10 cellular contexts compared by ENCODE assay signal in the genomic region with DNA sequence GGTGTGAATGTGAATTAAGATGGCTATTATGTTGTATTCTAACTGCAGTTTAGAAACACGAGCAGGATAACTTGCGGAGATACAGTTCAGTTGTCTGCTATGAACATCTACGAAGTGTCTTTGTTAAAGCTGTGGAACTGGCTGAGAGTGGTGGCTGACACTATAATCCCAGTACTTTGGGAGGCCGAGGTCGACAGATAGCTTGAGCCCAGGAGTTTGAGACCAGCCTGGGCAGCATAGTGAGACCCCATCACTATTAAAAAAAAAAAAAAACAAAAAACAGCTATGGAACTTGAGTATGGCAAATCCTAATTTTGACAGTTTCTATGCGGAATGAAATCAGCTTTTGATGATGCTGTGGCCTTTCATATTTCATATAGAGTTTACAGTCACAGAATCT. TPM values are rescaled to one million over a fixed set of nuclear protein-coding genes. Genes with fewer than 3 reads are reported as not detected.
DNase-seq lines count a peak whose midpoint lies in the region; ATAC-seq and TF ChIP-seq lines count a peak whose summit lies in the region.
"Had no signal": no experiment of that assay in that cellular context is flagged by ENCODE, and none has a peak within 500 bp of the region (broad histone marks: within the 10 kb centered on the region; RNA-seq: fewer than 3 reads in every experiment).

No MANE protein-coding gene starts in this region.

- no peak for ATAC-seq in activated CD8-positive, alpha-beta T cell treated with anti-CD3 and anti-CD28 coated beads for 36 hours
- ATAC-seq in stimulated activated naive B cell treated with anti-CD40 and anti-IgM and Interleukin-4, amounts not matched to agents 10 μg/mL and 1 μg/mL and 100 μg/mL, for 72 hours (replicated peaks) = no peak
- ATAC-seq in GM18907 (IDR thresholded peaks at IDR 0.05; ENCODE audit: unreplicated experiment) = no peak

- no peak overlapping the region for H2AFZ ChIP-seq in hepatocyte

- H4K20me1 ChIP-seq in hepatocyte (ENCODE audit: insufficient read depth, poor library complexity, severe bottlenecking) = peaks cover 17% of the 10 kb centered on the region

- H3K4me2 ChIP-seq in hepatocyte = peak overlapping the region; percentile 95

- peak overlapping the region; percentile 89 for H3K4me3 Mint-ChIP-seq in activated CD4-positive, alpha-beta T cell treated with anti-CD3 and anti-CD28 coated beads, Interleukin-2, amount 10 ng/mL, durations not matched to agents 7 days and 5 days
- peak overlapping the region; percentile 87 for H3K4me3 Mint-ChIP-seq in activated CD8-positive, alpha-beta T cell treated with anti-CD3 and anti-CD28 coated beads for 36 hours
- H3K4me3 Mint-ChIP-seq in stimulated activated naive B cell treated with anti-CD40 and anti-IgM and Interleukin-4, amounts not matched to agents 10 μg/mL and 1 μg/mL and 100 μg/mL, for 72 hours = peak overlapping the region; percentile 96

- peaks cover 56% of the 10 kb centered on the region for H3K4me1 Mint-ChIP-seq in activated CD4-positive, alpha-beta T cell treated with anti-CD3 and anti-CD28 coated beads, Interleukin-2, amount 10 ng/mL, durations not matched to agents 7 days and 5 days
- peaks cover 45% of the 10 kb centered on the region for H3K4me1 Mint-ChIP-seq in activated CD8-positive, alpha-beta T cell treated with anti-CD3 and anti-CD28 coated beads for 36 hours (ENCODE audit: low read depth)
- H3K4me1 Mint-ChIP-seq in stimulated activated naive B cell treated with anti-CD40 and anti-IgM and Interleukin-4, amounts not matched to agents 10 μg/mL and 1 μg/mL and 100 μg/mL, for 72 hours = peaks cover 28 to 56% of the 10 kb centered on the region in 2 donors

- no peaks in the 10 kb centered on the region for H3K9me2 ChIP-seq in hepatocyte (replicated peaks; ENCODE audit: insufficient read depth)

- peaks cover 28% of the 10 kb centered on the region for H3K4me1 ChIP-seq in hepatocyte (ENCODE audit: insufficient read depth)

- H3K36me3 ChIP-seq in hepatocyte (replicated peaks; ENCODE audit: insufficient read depth, low read depth) = no peaks in the 10 kb centered on the region

- H3K36me3 Mint-ChIP-seq in activated CD4-positive, alpha-beta T cell treated with anti-CD3 and anti-CD28 coated beads, Interleukin-2, amount 10 ng/mL, durations not matched to agents 7 days and 5 days (ENCODE audit: low read depth) = peaks cover 61% of the 10 kb centered on the region
- peaks cover 45% of the 10 kb centered on the region for H3K36me3 Mint-ChIP-seq in activated CD8-positive, alpha-beta T cell treated with anti-CD3 and anti-CD28 coated beads for 36 hours (ENCODE audit: low read depth)
- peaks cover 18 to 39% of the 10 kb centered on the region in 2 donors for H3K36me3 Mint-ChIP-seq in stimulated activated naive B cell treated with anti-CD40 and anti-IgM and Interleukin-4, amounts not matched to agents 10 μg/mL and 1 μg/mL and 100 μg/mL, for 72 hours

- H3K27me3 Mint-ChIP-seq in activated CD4-positive, alpha-beta T cell treated with anti-CD3 and anti-CD28 coated beads, Interleukin-2, amount 10 ng/mL, durations not matched to agents 7 days and 5 days = no peaks in the 10 kb centered on the region
- H3K27me3 Mint-ChIP-seq in activated CD8-positive, alpha-beta T cell treated with anti-CD3 and anti-CD28 coated beads for 36 hours = no peaks in the 10 kb centered on the region
- no peaks in the 10 kb centered on the region for H3K27me3 Mint-ChIP-seq in stimulated activated naive B cell treated with anti-CD40 and anti-IgM and Interleukin-4, amounts not matched to agents 10 μg/mL and 1 μg/mL and 100 μg/mL, for 72 hours

- H3K9me3 Mint-ChIP-seq in activated CD4-positive, alpha-beta T cell treated with anti-CD3 and anti-CD28 coated beads, Interleukin-2, amount 10 ng/mL, durations not matched to agents 7 days and 5 days = no peaks in the 10 kb centered on the region
- peaks cover 4% of the 10 kb centered on the region for H3K9me3 Mint-ChIP-seq in activated CD8-positive, alpha-beta T cell treated with anti-CD3 and anti-CD28 coated beads for 36 hours
- no peaks in the 10 kb centered on the region for H3K9me3 Mint-ChIP-seq in stimulated activated naive B cell treated with anti-CD40 and anti-IgM and Interleukin-4, amounts not matched to agents 10 μg/mL and 1 μg/mL and 100 μg/mL, for 72 hours

- H3K4me3 ChIP-seq in hepatocyte = peak overlapping the region; percentile 90

- 96% methylated on average over 6 of the region's 6 CpGs for WGBS in hepatocyte (ENCODE audit: low lambda C conversion rate, missing lambda C conversion rate)

- no peaks in the 10 kb centered on the region for H3K27me3 ChIP-seq in hepatocyte
- H3K27me3 ChIP-seq: cardiac muscle cell had no signal

- intact Hi-C loops in activated CD8-positive, alpha-beta T cell treated with anti-CD3 and anti-CD28 coated beads for 36 hours (cut with micrococcal nuclease) = loop anchor here (5.0 kb wide), 1 partner anchor 128 kb away; no protein-coding TSS in a partner anchor

- no peak overlapping the region for H3K27ac ChIP-seq in hepatocyte
- H3K27ac ChIP-seq: cardiac muscle cell had no signal

- no peak for TF ChIP-seq CTCF in activated CD8-positive, alpha-beta T cell treated with anti-CD3 and anti-CD28 coated beads for 36 hours (IDR thresholded peaks at IDR 0.05)
- TF ChIP-seq CTCF in hepatocyte (IDR thresholded peaks at IDR 0.05; ENCODE audit: poor library complexity) = no peak

- POLR2A ChIA-PET in activated CD4-positive, alpha-beta T cell treated with anti-CD3 and anti-CD28 coated beads, Interleukin-2, amount 10 ng/mL, durations not matched to agents 7 days and 5 days (lab: Charles Lee) = no interaction called here
- POLR2A ChIA-PET in activated CD8-positive, alpha-beta T cell treated with anti-CD3 and anti-CD28 coated beads for 36 hours (lab: Charles Lee) = interaction anchor here (0.6 kb wide), 1 partner anchor 128 kb away, joined by 3 read pairs; no protein-coding TSS in a partner anchor

- H3K27ac Mint-ChIP-seq in activated CD4-positive, alpha-beta T cell treated with anti-CD3 and anti-CD28 coated beads, Interleukin-2, amount 10 ng/mL, durations not matched to agents 7 days and 5 days = no peak overlapping the region
- peak overlapping the region; percentile 99 for H3K27ac Mint-ChIP-seq in activated CD8-positive, alpha-beta T cell treated with anti-CD3 and anti-CD28 coated beads for 36 hours
- H3K27ac Mint-ChIP-seq in stimulated activated naive B cell treated with anti-CD40 and anti-IgM and Interleukin-4, amounts not matched to agents 10 μg/mL and 1 μg/mL and 100 μg/mL, for 72 hours = no peak overlapping the region

- H3K79me2 ChIP-seq in hepatocyte = peaks cover 70% of the 10 kb centered on the region

- CTCF ChIA-PET in activated CD4-positive, alpha-beta T cell treated with anti-CD3 and anti-CD28 coated beads, Interleukin-2, amount 10 ng/mL, durations not matched to agents 7 days and 5 days (lab: Charles Lee) = interaction anchor here (0.7 to 1.1 kb wide), 2 partner anchors 15 to 22 kb away, joined by 5 read pairs; no protein-coding TSS in a partner anchor
- CTCF ChIA-PET in activated CD8-positive, alpha-beta T cell treated with anti-CD3 and anti-CD28 coated beads for 36 hours (lab: Charles Lee) = interaction anchor here (0.6 to 3.0 kb wide), 2 partner anchors 109 to 162 kb away, joined by 3 to 13 read pairs; no protein-coding TSS in a partner anchor

- no peaks in the 10 kb centered on the region for H3K9me3 ChIP-seq in hepatocyte (ENCODE audit: low read depth)

- no peak for DNase-seq in activated CD4-positive, alpha-beta T cell treated with anti-CD3 and anti-CD28 coated beads, Interleukin-2, amount 10 ng/mL, durations not matched to agents 7 days and 5 days
- DNase-seq in activated CD4-positive, alpha-beta T cell treated with anti-CD3 and anti-CD28 coated beads for 48 hours = no peak
- no peak for DNase-seq in activated CD8-positive, alpha-beta T cell treated with anti-CD3 and anti-CD28 coated beads for 36 hours
- no peak for DNase-seq in hepatocyte (ENCODE audit: low spot score)
- no peak for DNase-seq in stimulated activated naive B cell treated with anti-CD40 and anti-IgM and Interleukin-4, amounts not matched to agents 10 μg/mL and 1 μg/mL and 100 μg/mL, for 72 hours
- DNase-seq in NCI-H446 treated with DMSO at 0.1 percent for 48 hours (lab: John Stamatoyannopoulos, UW) = no peak
- no peak for DNase-seq in DMS53 treated with DMSO at 0.1 percent for 48 hours (lab: John Stamatoyannopoulos, UW; ENCODE audit: unreplicated experiment)
- DNase-seq: SHP77 had no signal

RNA-seq across cellular contexts. Expression of gene EAF1, which starts 1.7 kb away (rescaled TPM):
- 10 to 100 TPM; 30.6 to 32.5 TPM for total RNA-seq in activated CD4-positive, alpha-beta T cell treated with anti-CD3 and anti-CD28 coated beads, Interleukin-2, amount 10 ng/mL, durations not matched to agents 7 days and 5 days
- total RNA-seq in activated CD8-positive, alpha-beta T cell treated with anti-CD3 and anti-CD28 coated beads for 36 hours = 10 to 100 TPM; 19.7 to 21.8 TPM
- 26.3 and 28.8 TPM in 2 replicates for total RNA-seq in hepatocyte
- polyA plus RNA-seq in hepatocyte = 7.6 and 9.2 TPM in 2 replicates

RNA-seq across cellular contexts. Expression of gene METTL6, which starts 1.7 kb away (rescaled TPM):
- total RNA-seq in activated CD4-positive, alpha-beta T cell treated with anti-CD3 and anti-CD28 coated beads, Interleukin-2, amount 10 ng/mL, durations not matched to agents 7 days and 5 days = 10 to 100 TPM; 15.8 to 19.4 TPM
- total RNA-seq in activated CD8-positive, alpha-beta T cell treated with anti-CD3 and anti-CD28 coated beads for 36 hours = 10 to 100 TPM; 17.5 to 19.2 TPM
- 21.4 and 21.5 TPM in 2 replicates for total RNA-seq in hepatocyte
- 13.4 and 15.8 TPM in 2 replicates for polyA plus RNA-seq in hepatocyte
